ENCODE assay signal across 8 cellular contexts in the genomic region with DNA sequence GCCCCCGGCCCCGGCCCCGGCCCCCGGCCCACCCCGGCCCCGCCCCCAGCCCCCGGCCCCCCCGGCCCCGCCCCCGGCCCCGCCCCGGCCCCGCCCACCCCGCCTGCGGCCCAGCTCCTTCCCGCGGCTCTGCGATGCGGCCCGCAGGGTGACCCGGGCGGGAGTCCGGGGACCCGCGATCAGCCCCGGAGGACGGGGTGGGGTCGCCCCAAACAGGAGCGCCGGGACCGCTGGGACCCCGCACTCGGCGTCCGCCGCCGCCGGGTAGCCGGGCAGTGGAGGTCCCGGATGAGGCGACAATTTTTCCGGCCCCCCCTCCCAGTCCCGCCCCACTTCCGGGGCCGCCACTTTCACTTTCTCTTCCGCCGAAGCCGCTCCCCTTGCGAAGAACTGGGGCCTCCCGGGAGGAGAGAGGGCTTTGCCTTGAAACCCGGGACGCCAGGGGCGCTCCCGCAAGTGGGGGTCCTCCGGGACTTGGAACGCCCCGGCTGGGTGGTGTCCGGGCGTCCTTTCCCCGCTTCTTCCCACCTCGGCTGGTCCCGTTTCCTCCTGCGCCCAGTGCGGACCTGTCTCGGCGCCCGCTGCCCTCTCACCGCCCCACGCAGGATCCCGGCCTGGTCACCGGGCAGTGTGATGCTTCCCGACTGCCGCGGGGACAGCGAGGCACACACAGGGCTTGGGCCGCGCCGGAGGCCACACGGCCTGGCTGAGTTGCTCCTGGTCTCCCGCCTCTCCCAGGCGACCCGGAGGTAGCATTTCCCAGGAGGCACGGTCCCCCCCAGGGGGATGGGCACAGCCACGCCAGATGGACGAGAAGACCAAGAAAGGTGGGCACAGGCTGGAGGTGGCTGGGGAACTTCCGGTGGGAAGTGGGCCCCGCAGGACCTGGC. TPM values are rescaled to one million over a fixed set of nuclear protein-coding genes. Genes with fewer than 3 reads are reported as not detected.
DNase-seq lines count a peak whose midpoint lies in the region; FAIRE-seq and TF ChIP-seq lines count a peak whose summit lies in the region.

A gene (plus strand): TSS at position 347 of the 890 bp plus-strand sequence. CDS start 459 bp downstream, at position 806.

- peak within 1 kb of the TSS; percentile 98 for H3K27ac ChIP-seq in neutrophil

- 0 out of 2 replicates have a peak, but pooled peaks cover 3% of the 10 kb centered on the region for H3K4me1 ChIP-seq in ES-I3 (ENCODE audit: insufficient read depth, low read length)
- peaks cover 32% of the 10 kb centered on the region for H3K4me1 ChIP-seq in Loucy (ENCODE audit: insufficient read depth, low read length, poor library complexity, severe bottlenecking)
- peaks cover 24 to 29% of the 10 kb centered on the region in 2 experiments for H3K4me1 ChIP-seq in neutrophil (ENCODE audit: control insufficient read depth in 1 of 2, insufficient read depth in 1 of 2, low read depth in 1 of 2, low read length in 1 of 2)

- in situ Hi-C loops in SK-MEL-5 (cut with HindIII; ENCODE audit: low pct_unique_long_range_greater_than_20kb, low sequenced_read_pairs): no loop called here

- no peaks in the 10 kb centered on the region for H3K27me3 ChIP-seq in H7 (ENCODE audit: control insufficient read depth, insufficient read depth, low read length)
- H3K27me3 ChIP-seq in Loucy (ENCODE audit: insufficient read depth, low read length, poor library complexity, severe bottlenecking): no peaks in the 10 kb centered on the region
- H3K27me3 ChIP-seq in neutrophil: no peaks in the 10 kb centered on the region

- H3K9me3 ChIP-seq in ES-I3 (ENCODE audit: control insufficient read depth, insufficient read depth, low read length) (peaks cover 6% of the 10 kb centered on the region), Loucy (ENCODE audit: insufficient read depth, low read depth, low read length) (no peaks in the 10 kb centered on the region), neutrophil (no peaks in the 10 kb centered on the region)

- peaks cover 50% of the 10 kb centered on the region for H3K79me2 ChIP-seq in Loucy (ENCODE audit: insufficient read depth, low read length)

- FAIRE-seq in frontal cortex (lab: Jason Lieb, UNC): no peak

- H3K9me2 ChIP-seq in Loucy (replicated peaks; ENCODE audit: low read depth, low read length): no peaks in the 10 kb centered on the region

- H3K9ac ChIP-seq in ES-I3 (ENCODE audit: low read depth, low read length): peak within 1 kb of the TSS; percentile 94
- H3K9ac ChIP-seq in Loucy (ENCODE audit: low read depth, low read length, poor library complexity, severe bottlenecking): peak within 1 kb of the TSS; percentile 96

- H3F3A ChIP-seq in Loucy (ENCODE audit: low read depth): no peaks in the 10 kb centered on the region

- peak within 1 kb of the TSS; percentile 89 for H2AFZ ChIP-seq in Loucy (ENCODE audit: low read length)

- peaks cover 8% of the 10 kb centered on the region; the same call in 1 of the 2 replicates for H3K36me3 ChIP-seq in ES-I3 (ENCODE audit: insufficient read depth, low read length)
- H3K36me3 ChIP-seq in H7 (replicated peaks; ENCODE audit: control insufficient read depth, insufficient read depth, low read length): peaks cover 4% of the 10 kb centered on the region
- no peaks in the 10 kb centered on the region for H3K36me3 ChIP-seq in Loucy (ENCODE audit: insufficient read depth, low read length)
- H3K36me3 ChIP-seq in neutrophil: peaks cover 32% of the 10 kb centered on the region

- peak; percentile 99 for DNase-seq in H7
- peak; percentile 84 for DNase-seq in SK-MEL-5 (ENCODE audit: low read depth, low spot score)
- DNase-seq in activated naive CD4-positive, alpha-beta T cell (lab: John Stamatoyannopoulos, UW): peak; percentile 69 to 83 (median 78)
- peak; percentile 94 to 98 for DNase-seq in frontal cortex (ENCODE audit: low spot score in 2 of 2)

- H3K4me3 ChIP-seq in H7 (ENCODE audit: insufficient read depth, low read depth, low read length): peak within 1 kb of the TSS; percentile 97
- H3K4me3 ChIP-seq in Loucy (ENCODE audit: low read length, poor library complexity, severe bottlenecking): peak within 1 kb of the TSS; percentile 86
- peak within 1 kb of the TSS; percentile 88 to 99 for H3K4me3 ChIP-seq in neutrophil (ENCODE audit: low read depth in 1 of 2, low read length in 1 of 2)

- peak within 1 kb of the TSS; percentile 92 for H3K4me2 ChIP-seq in Loucy (ENCODE audit: low read depth, low read length, poor library complexity, severe bottlenecking)

- peaks cover 5% of the 10 kb centered on the region for H4K20me1 ChIP-seq in Loucy (ENCODE audit: insufficient read depth, low read length, poor library complexity, severe bottlenecking)

- no peak for TF ChIP-seq CTCF in Loucy (conservative IDR thresholded peaks at IDR 0.05; ENCODE audit: low read length)
- TF ChIP-seq CTCF in neutrophil (IDR thresholded peaks at IDR 0.05): no peak
- TF ChIP-seq CTCF in subcutaneous adipose tissue (IDR thresholded peaks at IDR 0.05; ENCODE audit: low read depth): no peak

RNA-seq across cellular contexts. Expression of the gene that starts here (rescaled TPM):
- total RNA-seq in H7 (2014; rRNA removed; shearing (Covaris generic)): 53.9 and 61.9 TPM in 2 replicates
- 51.1 and 58.0 TPM in 2 replicates for total RNA-seq in SK-MEL-5 (2014; rRNA removed; shearing (Covaris generic))
- 119 and 134 TPM in 2 replicates for polyA plus RNA-seq in SK-MEL-5 (2015; cell fraction: cytosol; rRNA removed)
- 131 and 134 TPM in 2 replicates for polyA plus RNA-seq in SK-MEL-5 (2015; cell fraction: nucleus; rRNA removed)
- 15.1 TPM for total RNA-seq in frontal cortex
- total RNA-seq in subcutaneous adipose tissue: 10 to 100 TPM; 29.3 to 91.6 (median 55.1) TPM

Comparison
In these comparisons a context has a peak if more than half of its experiments do, and no peak if none do; other contexts are left out.
1. Peak in every context shown above with its lines: DNase-seq, H3K4me3 ChIP-seq and H3K27ac ChIP-seq.